ENCODE assay signal across 13 cellular contexts in genomic region chr21:43913928-43914327, GRCh38. TPM values are rescaled to one million over a fixed set of nuclear protein-coding genes. Genes with fewer than 3 reads are reported as not detected.
A peak's percentile ranks its signal among the peaks of the same experiment; 100 is the strongest.
DNase-seq lines count a peak whose midpoint lies in the region; ATAC-seq and TF ChIP-seq lines count a peak whose summit lies in the region.
"Had no signal": no experiment of that assay in that cellular context is flagged by ENCODE, and none has a peak within 500 bp of the region (broad histone marks: within the 10 kb centered on the region; RNA-seq: fewer than 3 reads in every experiment).

No MANE protein-coding gene starts in this region.

- H3K27ac ChIP-seq in cardiac muscle cell (no peak overlapping the region), vagina (no peak overlapping the region)
- H3K27ac ChIP-seq: foreskin keratinocyte had no signal

- in situ Hi-C loops in GM13977 (cut with MboI; ENCODE audit: low pct_unique_long_range_greater_than_20kb, low sequenced_read_pairs, unreplicated experiment): no loop called here

- H3K27me3 Mint-ChIP-seq in activated CD8-positive, alpha-beta T cell treated with anti-CD3 and anti-CD28 coated beads, Interleukin-2, amount 10 ng/mL, durations not matched to agents 7 days and 5 days (ENCODE audit: low read depth): peaks cover 5% of the 10 kb centered on the region
- H3K27me3 Mint-ChIP-seq: activated B cell treated with CpG ODN at 0.5 μM for 24 hours; activated T-cell treated with anti-CD3 and anti-CD28 coated beads, Interleukin-2, amount 50 U/mL, for 24 hours had no signal

- peak overlapping the region; percentile 1 for H3K4me3 Mint-ChIP-seq in activated CD8-positive, alpha-beta T cell treated with anti-CD3 and anti-CD28 coated beads, Interleukin-2, amount 10 ng/mL, durations not matched to agents 7 days and 5 days
- H3K4me3 Mint-ChIP-seq: activated B cell treated with CpG ODN at 0.5 μM for 24 hours; activated T-cell treated with anti-CD3 and anti-CD28 coated beads, Interleukin-2, amount 50 U/mL, for 24 hours; nephron progenitor cell had no signal

- H3K4me1 Mint-ChIP-seq in activated CD8-positive, alpha-beta T cell treated with anti-CD3 and anti-CD28 coated beads, Interleukin-2, amount 10 ng/mL, durations not matched to agents 7 days and 5 days (ENCODE audit: low read depth): peaks cover 42% of the 10 kb centered on the region

- H3K9me3 ChIP-seq in cardiac muscle cell (ENCODE audit: low read depth) (no peaks in the 10 kb centered on the region), vagina (no peaks in the 10 kb centered on the region)

- no peak for TF ChIP-seq POLR2A in vagina (IDR thresholded peaks at IDR 0.05)

- H3K9me3 Mint-ChIP-seq in activated CD8-positive, alpha-beta T cell treated with anti-CD3 and anti-CD28 coated beads, Interleukin-2, amount 10 ng/mL, durations not matched to agents 7 days and 5 days (ENCODE audit: insufficient read depth): peaks cover 9% of the 10 kb centered on the region

- DNase-seq in Kasumi-1 (lab: John Stamatoyannopoulos, UW): peak; percentile 12 to 25
- no peak for DNase-seq in activated CD8-positive, alpha-beta T cell treated with anti-CD3 and anti-CD28 coated beads, Interleukin-2, amount 10 ng/mL, durations not matched to agents 7 days and 5 days
- DNase-seq in cardiac muscle cell (ENCODE audit: low read depth in 1 of 2, low spot score in 1 of 2): peak; percentile 15 to 38
- peak; percentile 12 for DNase-seq in skeletal muscle cell (ENCODE audit: low read depth)
- no peak for DNase-seq in vagina (ENCODE audit: extremely low spot score in 2 of 2)
- no peak for DNase-seq in GM13977 (ENCODE audit: low spot score)
- no peak for DNase-seq in cortex of kidney (lab: John Stamatoyannopoulos, UW)
- DNase-seq: activated B cell treated with CpG ODN at 0.5 μM for 24 hours; activated T-cell treated with anti-CD3 and anti-CD28 coated beads, Interleukin-2, amount 50 U/mL, for 24 hours; foreskin keratinocyte; NCI-H1092; nephron progenitor cell had no signal

- H3K4me1 ChIP-seq in cardiac muscle cell (ENCODE audit: low read depth) (peaks cover 7% of the 10 kb centered on the region), vagina (peaks cover 46% of the 10 kb centered on the region)

- CTCF ChIA-PET in activated CD8-positive, alpha-beta T cell treated with anti-CD3 and anti-CD28 coated beads, Interleukin-2, amount 10 ng/mL, durations not matched to agents 7 days and 5 days (lab: Charles Lee): no interaction called here

- TF ChIP-seq CTCF in cardiac muscle cell (IDR thresholded peaks at IDR 0.05; ENCODE audit: low read depth, low read length) (no peak), vagina (IDR thresholded peaks at IDR 0.05) (no peak), GM13977 (IDR thresholded peaks at IDR 0.05; ENCODE audit: extremely low read depth, insufficient read depth, missing control alignments) (no peak)

- H3K36me3 Mint-ChIP-seq in activated CD8-positive, alpha-beta T cell treated with anti-CD3 and anti-CD28 coated beads, Interleukin-2, amount 10 ng/mL, durations not matched to agents 7 days and 5 days (ENCODE audit: low read depth): peaks cover 32% of the 10 kb centered on the region

- intact Hi-C loops in vagina (cut with DNase I): no loop called here

- no peak overlapping the region for H3K27ac Mint-ChIP-seq in activated CD8-positive, alpha-beta T cell treated with anti-CD3 and anti-CD28 coated beads, Interleukin-2, amount 10 ng/mL, durations not matched to agents 7 days and 5 days
- H3K27ac Mint-ChIP-seq: activated B cell treated with CpG ODN at 0.5 μM for 24 hours; activated T-cell treated with anti-CD3 and anti-CD28 coated beads, Interleukin-2, amount 50 U/mL, for 24 hours; nephron progenitor cell had no signal

- no peak overlapping the region for H3K4me3 ChIP-seq in cardiac muscle cell
- H3K4me3 ChIP-seq in skeletal muscle cell (ENCODE audit: low read depth, low read length): no peak overlapping the region
- H3K4me3 ChIP-seq in vagina: no peak overlapping the region

- no peak for ATAC-seq in activated CD8-positive, alpha-beta T cell treated with anti-CD3 and anti-CD28 coated beads, Interleukin-2, amount 10 ng/mL, durations not matched to agents 7 days and 5 days
- ATAC-seq: foreskin keratinocyte, sciatic nerve had no signal

- H3K27me3 ChIP-seq in cardiac muscle cell: no peaks in the 10 kb centered on the region
- H3K27me3 ChIP-seq in vagina: no peaks in the 10 kb centered on the region
- H3K27me3 ChIP-seq: foreskin keratinocyte had no signal

- POLR2A ChIA-PET in activated CD8-positive, alpha-beta T cell treated with anti-CD3 and anti-CD28 coated beads, Interleukin-2, amount 10 ng/mL, durations not matched to agents 7 days and 5 days (lab: Charles Lee): no interaction called here

- no peaks in the 10 kb centered on the region for H3K36me3 ChIP-seq in cardiac muscle cell
- no peaks in the 10 kb centered on the region for H3K36me3 ChIP-seq in vagina

RNA-seq across cellular contexts. Expression of gene AGPAT3, which starts 48.9 kb away (rescaled TPM):
- 10 to 100 TPM; 70.4 to 72.5 TPM for total RNA-seq in activated CD8-positive, alpha-beta T cell treated with anti-CD3 and anti-CD28 coated beads, Interleukin-2, amount 10 ng/mL, durations not matched to agents 7 days and 5 days
- 19.4 and 23.6 TPM in 2 replicates for total RNA-seq in cardiac muscle cell
- 12.4 and 20.1 TPM in 2 replicates for polyA plus RNA-seq in cardiac muscle cell
- total RNA-seq in vagina: 34.4 TPM

Comparison
In these comparisons a context has a peak if more than half of its experiments do, and no peak if none do; other contexts are left out.
1. DNase-seq: peak in Kasumi-1 (2 of 2), cardiac muscle cell (2 of 2) and skeletal muscle cell (single experiment); none in activated CD8-positive, alpha-beta T cell treated with anti-CD3 and anti-CD28 coated beads, Interleukin-2, amount 10 ng/mL, durations not matched to agents 7 days and 5 days (single experiment), vagina (0 of 2), GM13977 (single experiment) and cortex of kidney (single experiment).